In the genomic region with DNA sequence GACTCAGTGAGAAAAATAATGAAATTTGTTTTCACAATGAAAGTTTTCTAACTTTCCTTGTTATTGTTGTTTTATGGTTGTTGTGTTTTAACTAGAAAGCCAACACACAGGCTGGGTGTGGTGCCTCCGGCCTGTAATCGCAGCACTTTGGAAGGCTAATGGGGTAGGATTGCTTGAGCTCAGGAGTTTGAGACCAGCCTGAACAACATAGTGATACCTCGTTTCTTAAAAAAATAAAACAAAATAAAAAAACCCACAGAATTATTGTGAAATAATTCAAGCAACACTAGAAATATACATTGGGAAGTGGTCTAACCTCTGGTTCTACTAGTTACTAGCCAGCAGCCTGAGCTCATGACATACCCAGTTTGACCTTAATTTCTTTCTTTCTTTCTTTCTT, we compare ENCODE assay signal across 13 cellular contexts. TPM values are rescaled to one million over a fixed set of nuclear protein-coding genes. Genes with fewer than 3 reads are reported as not detected.
A peak's percentile ranks its signal among the peaks of the same experiment; 100 is the strongest.
DNase-seq lines count a peak whose midpoint lies in the region; ATAC-seq, FAIRE-seq and TF ChIP-seq lines count a peak whose summit lies in the region.
"Had no signal": no experiment of that assay in that cellular context is flagged by ENCODE, and none has a peak within 500 bp of the region (broad histone marks: within the 10 kb centered on the region; RNA-seq: fewer than 3 reads in every experiment).

No MANE protein-coding gene starts in this region.

- H3K4me3 Mint-ChIP-seq in activated CD8-positive, alpha-beta T cell treated with anti-CD3 and anti-CD28 coated beads, Interleukin-2, amount 10 ng/mL, durations not matched to agents 7 days and 5 days, result peak overlapping the region; percentile 40
- H3K4me3 Mint-ChIP-seq in activated CD8-positive, alpha-beta T cell treated with anti-CD3 and anti-CD28 coated beads for 36 hours, result no peak overlapping the region
- H3K4me3 Mint-ChIP-seq: brain had no signal

- H3K27me3 Mint-ChIP-seq in activated CD8-positive, alpha-beta T cell treated with anti-CD3 and anti-CD28 coated beads, Interleukin-2, amount 10 ng/mL, durations not matched to agents 7 days and 5 days (ENCODE audit: low read depth), result no peaks in the 10 kb centered on the region
- no peaks in the 10 kb centered on the region for H3K27me3 Mint-ChIP-seq in activated CD8-positive, alpha-beta T cell treated with anti-CD3 and anti-CD28 coated beads for 36 hours

- H3K4me1 ChIP-seq in GM12878 (ENCODE audit: control insufficient read depth, insufficient read depth, low read length), result peaks cover 4% of the 10 kb centered on the region
- H3K4me1 ChIP-seq in right lobe of liver, result no peaks in the 10 kb centered on the region
- H3K4me1 ChIP-seq in uterus, result no peaks in the 10 kb centered on the region
- H3K4me1 ChIP-seq: SJSA1 had no signal

- H3K27me3 ChIP-seq in GM12878 (replicated peaks in 1 of 2; ENCODE audit: control insufficient read depth in 2 of 2, insufficient read depth in 2 of 2, low read length in 1 of 2) (no peaks in the 10 kb centered on the region), right lobe of liver (no peaks in the 10 kb centered on the region), uterus (no peaks in the 10 kb centered on the region)
- H3K27me3 ChIP-seq: SJSA1 had no signal

- H3K79me2 ChIP-seq in GM12878 (ENCODE audit: control insufficient read depth, insufficient read depth, low read length), result no peaks in the 10 kb centered on the region

- H2AFZ ChIP-seq in GM12878 (ENCODE audit: control insufficient read depth, low read depth, low read length), result no peak overlapping the region; the same call in 1 of the 2 replicates

- no peak for TF ChIP-seq EP300 in GM12878 (IDR thresholded peaks at IDR 0.05; ENCODE audit: borderline replicate concordance in 1 of 2, control insufficient read depth in 1 of 2, low read depth in 2 of 2, low read length in 2 of 2)

- SMC1A ChIA-PET in GM12878 (lab: Charles Lee; ENCODE audit: uncharacterized antibody, unreplicated experiment), result interaction anchor here (0.8 to 1.2 kb wide), 6 partner anchors 22 to 171 kb away, joined by 3 to 7 read pairs (median 4); no protein-coding TSS in a partner anchor

- FAIRE-seq in GM12878 (lab: Jason Lieb, UNC), result no peak
- FAIRE-seq: A204.1, G401.6 had no signal

- TF ChIP-seq POLR2A in GM12878 (IDR thresholded peaks at IDR 0.05; ENCODE audit: low read depth, low read length), result no peak
- no peak for TF ChIP-seq POLR2A in right lobe of liver (IDR thresholded peaks at IDR 0.05)
- no peak for TF ChIP-seq POLR2A in uterus (IDR thresholded peaks at IDR 0.05)

- RAD21 ChIA-PET in GM12878 (lab: Charles Lee; ENCODE audit: unreplicated experiment), result interaction anchor here (1.2 to 1.8 kb wide), 3 partner anchors 30 to 47 kb away, joined by 3 to 4 read pairs (median 4); a partner anchor contains a TSS

- H3K9me3 ChIP-seq in GM12878 (replicated peaks; ENCODE audit: control insufficient read depth, insufficient read depth, low read length) (no peaks in the 10 kb centered on the region), right lobe of liver (no peaks in the 10 kb centered on the region), uterus (no peaks in the 10 kb centered on the region)
- H3K9me3 ChIP-seq: SJSA1 had no signal

- WGBS in GM12878 (ENCODE audit: insufficient coverage, insufficient replicate concordance, low lambda C conversion rate, missing lambda C conversion rate), result 71% methylated on average over 3 of the region's 3 CpGs
- WGBS in right lobe of liver (ENCODE audit: insufficient coverage, low coverage, low lambda C conversion rate, missing lambda C conversion rate), result 62% methylated on average over 3 of the region's 3 CpGs

- BruUV-seq in GM12878 (replicated peaks; lab: Mats Ljungman, UMichigan), result no TSS peak

- CTCF ChIA-PET in activated CD8-positive, alpha-beta T cell treated with anti-CD3 and anti-CD28 coated beads, Interleukin-2, amount 10 ng/mL, durations not matched to agents 7 days and 5 days (lab: Charles Lee), result interaction anchor here (1.0 to 6.0 kb wide), 7 partner anchors 28 to 316 kb away, joined by 3 to 27 read pairs (median 4); a partner anchor contains a TSS
- CTCF ChIA-PET in activated CD8-positive, alpha-beta T cell treated with anti-CD3 and anti-CD28 coated beads for 36 hours (lab: Charles Lee), result interaction anchor here (1.0 to 4.2 kb wide), 5 partner anchors 31 to 158 kb away, joined by 3 to 21 read pairs (median 5); no protein-coding TSS in a partner anchor
- CTCF ChIA-PET in GM12878 (lab: Yijun Ruan, JAX), result interaction anchor here (0.6 to 3.3 kb wide), 5 partner anchors 8 to 503 kb away, joined by 3 to 26 read pairs (median 4); no protein-coding TSS in a partner anchor

- POLR2A ChIA-PET in activated CD8-positive, alpha-beta T cell treated with anti-CD3 and anti-CD28 coated beads, Interleukin-2, amount 10 ng/mL, durations not matched to agents 7 days and 5 days (lab: Charles Lee), result interaction anchor here (0.6 kb wide), 1 partner anchor 24 kb away, joined by 3 read pairs; no protein-coding TSS in a partner anchor
- POLR2A ChIA-PET in activated CD8-positive, alpha-beta T cell treated with anti-CD3 and anti-CD28 coated beads for 36 hours (lab: Charles Lee), result no interaction called here
- POLR2A ChIA-PET in GM12878 (lab: Charles Lee), result interaction anchor here (0.5 to 1.5 kb wide), 6 partner anchors 15 to 278 kb away, joined by 3 to 5 read pairs (median 3); no protein-coding TSS in a partner anchor

- H3K36me3 ChIP-seq in GM12878 (ENCODE audit: control insufficient read depth in 2 of 2, insufficient read depth in 2 of 2, low read length in 1 of 2), result no peaks in the 10 kb centered on the region
- H3K36me3 ChIP-seq in right lobe of liver, result no peaks in the 10 kb centered on the region
- H3K36me3 ChIP-seq in uterus, result no peaks in the 10 kb centered on the region
- H3K36me3 ChIP-seq: SJSA1 had no signal

- H3K4me1 Mint-ChIP-seq in activated CD8-positive, alpha-beta T cell treated with anti-CD3 and anti-CD28 coated beads, Interleukin-2, amount 10 ng/mL, durations not matched to agents 7 days and 5 days (ENCODE audit: low read depth), result peaks cover 35% of the 10 kb centered on the region
- peaks cover 6% of the 10 kb centered on the region for H3K4me1 Mint-ChIP-seq in activated CD8-positive, alpha-beta T cell treated with anti-CD3 and anti-CD28 coated beads for 36 hours (ENCODE audit: low read depth)
- H3K4me1 Mint-ChIP-seq: brain had no signal

- in situ Hi-C loops in GM12878 (cut with MboI), result no loop called here

- H3K36me3 Mint-ChIP-seq in activated CD8-positive, alpha-beta T cell treated with anti-CD3 and anti-CD28 coated beads, Interleukin-2, amount 10 ng/mL, durations not matched to agents 7 days and 5 days (ENCODE audit: low read depth), result no peaks in the 10 kb centered on the region
- H3K36me3 Mint-ChIP-seq in activated CD8-positive, alpha-beta T cell treated with anti-CD3 and anti-CD28 coated beads for 36 hours (ENCODE audit: low read depth), result no peaks in the 10 kb centered on the region
- H3K36me3 Mint-ChIP-seq: brain had no signal

- intact Hi-C loops in activated CD8-positive, alpha-beta T cell treated with anti-CD3 and anti-CD28 coated beads for 36 hours (cut with micrococcal nuclease), result no loop called here
- intact Hi-C loops in GM12878 (cut with micrococcal nuclease; ENCODE audit: unreplicated experiment) (no loop called here), right lobe of liver (cut with DNase I) (no loop called here), uterus (cut with DNase I; ENCODE audit: low total_unique reads) (no loop called here)

- no peak for DNase-seq in activated CD8-positive, alpha-beta T cell treated with anti-CD3 and anti-CD28 coated beads, Interleukin-2, amount 10 ng/mL, durations not matched to agents 7 days and 5 days
- no peak for DNase-seq in activated CD8-positive, alpha-beta T cell treated with anti-CD3 and anti-CD28 coated beads for 36 hours
- no peak for DNase-seq in GM12878 (ENCODE audit: low read depth, low spot score)
- no peak for DNase-seq in right lobe of liver
- DNase-seq in uterus, result no peak
- no peak for DNase-seq in foreskin melanocyte
- no peak for DNase-seq in NCI-H2107 (lab: John Stamatoyannopoulos, UW)
- DNase-seq in NCI-H510A (lab: John Stamatoyannopoulos, UW), result no peak
- DNase-seq: stimulated activated CD4-positive, alpha-beta T cell treated with anti-CD3 and anti-CD28 coated beads, Interleukin-2, amount 100 ng/mL, for 24 hours had no signal

- H3K4me2 ChIP-seq in GM12878 (ENCODE audit: control insufficient read depth, insufficient read depth), result peak overlapping the region; percentile 68

- no peak for TF ChIP-seq CTCF in activated CD8-positive, alpha-beta T cell treated with anti-CD3 and anti-CD28 coated beads for 36 hours (IDR thresholded peaks at IDR 0.05)
- TF ChIP-seq CTCF in GM12878 (IDR thresholded peaks at IDR 0.05 in 2 of 3, conservative IDR thresholded peaks at IDR 0.05 in 1 of 3; ENCODE audit: control insufficient read depth in 2 of 3, extremely low read depth in 1 of 3, insufficient read depth in 1 of 3, low read depth in 3 of 3, low read length in 3 of 3), result no peak
- no peak for TF ChIP-seq CTCF in right lobe of liver (IDR thresholded peaks at IDR 0.05)
- TF ChIP-seq CTCF in uterus (IDR thresholded peaks at IDR 0.05), result no peak

- no peak overlapping the region for H3K27ac Mint-ChIP-seq in activated CD8-positive, alpha-beta T cell treated with anti-CD3 and anti-CD28 coated beads, Interleukin-2, amount 10 ng/mL, durations not matched to agents 7 days and 5 days
- no peak overlapping the region for H3K27ac Mint-ChIP-seq in activated CD8-positive, alpha-beta T cell treated with anti-CD3 and anti-CD28 coated beads for 36 hours
- H3K27ac Mint-ChIP-seq: brain had no signal

- H3K9me3 Mint-ChIP-seq in activated CD8-positive, alpha-beta T cell treated with anti-CD3 and anti-CD28 coated beads, Interleukin-2, amount 10 ng/mL, durations not matched to agents 7 days and 5 days (ENCODE audit: insufficient read depth), result no peaks in the 10 kb centered on the region
- no peaks in the 10 kb centered on the region for H3K9me3 Mint-ChIP-seq in activated CD8-positive, alpha-beta T cell treated with anti-CD3 and anti-CD28 coated beads for 36 hours
- H3K9me3 Mint-ChIP-seq: brain had no signal

- H4K20me1 ChIP-seq in GM12878 (ENCODE audit: control insufficient read depth, insufficient read depth), result no peaks in the 10 kb centered on the region

- peak overlapping the region; percentile 3; the same call in 1 of the 2 replicates for H3K9ac ChIP-seq in GM12878 (ENCODE audit: control insufficient read depth, insufficient read depth, low read length)

- H3K4me3 ChIP-seq in GM12878 (0 out of 2 replicates have a peak overlapping the region, but pooled peaks have one; percentile 60), right lobe of liver (peak overlapping the region in 1 of 3 donors; percentile 16), uterus (no peak overlapping the region)
- H3K4me3 ChIP-seq: SJSA1 had no signal

- H3K27ac ChIP-seq in GM12878 (ENCODE audit: control insufficient read depth, insufficient read depth) (no peak overlapping the region; the same call in 1 of the 2 replicates), right lobe of liver (peak overlapping the region in 2 of 3 donors; percentile 2 to 34), uterus (peak overlapping the region; percentile 54)
- H3K27ac ChIP-seq: SJSA1 had no signal

- TF ChIP-seq RAD21 in GM12878 (IDR thresholded peaks at IDR 0.05; ENCODE audit: insufficient read depth, low read depth, low read length), result no peak

- ATAC-seq in activated CD8-positive, alpha-beta T cell treated with anti-CD3 and anti-CD28 coated beads, Interleukin-2, amount 10 ng/mL, durations not matched to agents 7 days and 5 days, result no peak
- ATAC-seq in activated CD8-positive, alpha-beta T cell treated with anti-CD3 and anti-CD28 coated beads for 36 hours, result no peak
- ATAC-seq in GM12878 (no peak), right lobe of liver (peak in 1 of 4 donors; percentile 16)

RNA-seq across cellular contexts. Expression of a gene that starts 0.6 kb away (rescaled TPM):
- total RNA-seq in activated CD8-positive, alpha-beta T cell treated with anti-CD3 and anti-CD28 coated beads, Interleukin-2, amount 10 ng/mL, durations not matched to agents 7 days and 5 days, result 1 to 10 TPM; 1.7 to 2.3 TPM
- 1 to 10 TPM; 1.3 to 2.3 TPM for total RNA-seq in activated CD8-positive, alpha-beta T cell treated with anti-CD3 and anti-CD28 coated beads for 36 hours
- 8.4 and 8.8 TPM in 2 replicates for total RNA-seq in GM12878 (2013; cell fraction: nucleolus; rRNA removed)
- total RNA-seq in GM12878 (2014; rRNA removed) (15.4 and 17.8 TPM in 2 replicates), GM12878 (2014; rRNA removed; fragmentation: Illumina TruSeq; extraction: Trizol) (24.0 and 24.6 TPM in 2 replicates), GM12878 (2021) (13.2 and 16.7 TPM in 2 replicates), right lobe of liver (1 to 10 TPM in 4 of 6 experiments, under 1 TPM in 2; 0.57 to 3.0 (median 1.9) TPM), uterus (1 to 10 TPM in 3 of 4 donors, under 1 TPM in 1; 0.59 to 9.5 (median 3.8) TPM)
- polyA plus RNA-seq in GM12878 (2011; ENCODE audit: low read depth), result 3.6 TPM
- polyA plus RNA-seq in GM12878 (2011; rRNA removed) (2.0 and 2.4 TPM in 2 replicates), GM12878 (2014; fragmentation: Illumina TruSeq; extraction: Trizol) (47.2 and 54.1 TPM in 2 replicates), GM12878 (2014; fragmentation: Nextera tagmentation; extraction: Ambion mirVana) (10 to 100 TPM; 16.2 to 25.0 TPM), GM12878 (2014; rRNA removed) (16.4 and 19.2 TPM in 2 replicates), GM12878 (2016; fragmentation: Nextera tagmentation; extraction: Ambion mirVana) (1 to 10 TPM; 2.8 to 4.3 TPM)
- polyA plus RNA-seq in GM12878 (2011; cell fraction: cytosol; rRNA removed), result 2.1 and 3.8 TPM in 2 replicates
- polyA plus RNA-seq in GM12878 (2011; cell fraction: nucleus; rRNA removed), result 0.94 and 3.6 TPM in 2 replicates
- polyA plus RNA-seq in GM12878 (2012), result 3.4 and 5.0 TPM in 2 replicates
- 1.9 and 3.1 TPM in 2 replicates for polyA minus RNA-seq in GM12878 (2011; rRNA and poly(A)+ RNA removed)
- polyA minus RNA-seq in GM12878 (2011; cell fraction: cytosol; rRNA and poly(A)+ RNA removed), result not detected in 2 replicates
- 0.67 and 0.85 TPM in 2 replicates for polyA minus RNA-seq in GM12878 (2011; cell fraction: nucleus; rRNA and poly(A)+ RNA removed)
- total RNA-seq: SJSA1 had no signal

RNA-seq across cellular contexts. Expression of a gene that starts 47.3 kb away (rescaled TPM):
- total RNA-seq in activated CD8-positive, alpha-beta T cell treated with anti-CD3 and anti-CD28 coated beads, Interleukin-2, amount 10 ng/mL, durations not matched to agents 7 days and 5 days, result 10 to 100 TPM; 31.3 to 33.7 TPM
- total RNA-seq in activated CD8-positive, alpha-beta T cell treated with anti-CD3 and anti-CD28 coated beads for 36 hours, result 10 to 100 TPM; 37.3 to 41.1 TPM
- total RNA-seq in GM12878 (2013; cell fraction: nucleolus; rRNA removed), result 67.1 and 73.4 TPM in 2 replicates
- total RNA-seq in GM12878 (2014; rRNA removed) (17.1 and 18.0 TPM in 2 replicates), GM12878 (2014; rRNA removed; fragmentation: Illumina TruSeq; extraction: Trizol) (22.0 and 22.8 TPM in 2 replicates), GM12878 (2021) (20.6 and 27.3 TPM in 2 replicates), right lobe of liver (1 to 10 TPM; 2.9 to 9.2 (median 5.5) TPM), uterus (10 to 100 TPM in 3 of 4 donors, 1 to 10 TPM in 1; 2.4 to 41.8 (median 17.8) TPM)
- 11.2 TPM for polyA plus RNA-seq in GM12878 (2011; ENCODE audit: low read depth)
- polyA plus RNA-seq in GM12878 (2011; rRNA removed) (24.8 and 32.9 TPM in 2 replicates), GM12878 (2014; fragmentation: Illumina TruSeq; extraction: Trizol) (22.4 and 24.9 TPM in 2 replicates), GM12878 (2014; fragmentation: Nextera tagmentation; extraction: Ambion mirVana) (10 to 100 TPM; 10.2 to 13.5 TPM), GM12878 (2014; rRNA removed) (22.3 and 27.7 TPM in 2 replicates), GM12878 (2016; fragmentation: Nextera tagmentation; extraction: Ambion mirVana) (10 to 100 TPM; 22.1 to 26.7 TPM)
- 10.6 and 12.0 TPM in 2 replicates for polyA plus RNA-seq in GM12878 (2011; cell fraction: cytosol; rRNA removed)
- polyA plus RNA-seq in GM12878 (2011; cell fraction: nucleus; rRNA removed), result 28.2 and 31.3 TPM in 2 replicates
- polyA plus RNA-seq in GM12878 (2012), result 17.8 and 18.2 TPM in 2 replicates
- polyA minus RNA-seq in GM12878 (2011; rRNA and poly(A)+ RNA removed), result 10.4 and 12.3 TPM in 2 replicates
- polyA minus RNA-seq in GM12878 (2011; cell fraction: cytosol; rRNA and poly(A)+ RNA removed), result 4.7 and 9.5 TPM in 2 replicates
- polyA minus RNA-seq in GM12878 (2011; cell fraction: nucleus; rRNA and poly(A)+ RNA removed), result 19.0 and 23.3 TPM in 2 replicates

RNA-seq across cellular contexts. Expression of a gene that starts 56.5 kb away (rescaled TPM):
- total RNA-seq in activated CD8-positive, alpha-beta T cell treated with anti-CD3 and anti-CD28 coated beads, Interleukin-2, amount 10 ng/mL, durations not matched to agents 7 days and 5 days, result 100 to 1,000 TPM; 853 to 855 TPM
- total RNA-seq in activated CD8-positive, alpha-beta T cell treated with anti-CD3 and anti-CD28 coated beads for 36 hours, result 100 to 1,000 TPM; 632 to 668 TPM
- 814 and 838 TPM in 2 replicates for total RNA-seq in GM12878 (2013; cell fraction: nucleolus; rRNA removed)
- total RNA-seq in GM12878 (2014; rRNA removed) (257 and 299 TPM in 2 replicates), GM12878 (2014; rRNA removed; fragmentation: Illumina TruSeq; extraction: Trizol) (482 and 485 TPM in 2 replicates), GM12878 (2021) (713 and 715 TPM in 2 replicates), right lobe of liver (100 to 1,000 TPM; 218 to 431 (median 344) TPM), uterus (100 to 1,000 TPM; 576 to 943 (median 602) TPM)
- polyA plus RNA-seq in GM12878 (2011; ENCODE audit: low read depth), result 329 TPM
- polyA plus RNA-seq in GM12878 (2011; rRNA removed) (766 and 1,007 TPM in 2 replicates), GM12878 (2014; fragmentation: Illumina TruSeq; extraction: Trizol) (689 and 910 TPM in 2 replicates), GM12878 (2014; fragmentation: Nextera tagmentation; extraction: Ambion mirVana) (100 to 1,000 TPM; 530 to 888 TPM), GM12878 (2014; rRNA removed) (1,062 and 1,423 TPM in 2 replicates), GM12878 (2016; fragmentation: Nextera tagmentation; extraction: Ambion mirVana) (100 to 1,000 TPM; 723 to 740 TPM)
- 509 and 785 TPM in 2 replicates for polyA plus RNA-seq in GM12878 (2011; cell fraction: cytosol; rRNA removed)
- 2,281 and 3,127 TPM in 2 replicates for polyA plus RNA-seq in GM12878 (2011; cell fraction: nucleus; rRNA removed)
- 326 and 388 TPM in 2 replicates for polyA plus RNA-seq in GM12878 (2012)
- polyA minus RNA-seq in GM12878 (2011; rRNA and poly(A)+ RNA removed), result 294 and 317 TPM in 2 replicates
- 228 and 246 TPM in 2 replicates for polyA minus RNA-seq in GM12878 (2011; cell fraction: cytosol; rRNA and poly(A)+ RNA removed)
- 742 and 1,263 TPM in 2 replicates for polyA minus RNA-seq in GM12878 (2011; cell fraction: nucleus; rRNA and poly(A)+ RNA removed)

RNA-seq across cellular contexts. Expression of a gene that starts 57.2 kb away (rescaled TPM):
- total RNA-seq in activated CD8-positive, alpha-beta T cell treated with anti-CD3 and anti-CD28 coated beads, Interleukin-2, amount 10 ng/mL, durations not matched to agents 7 days and 5 days, result 10 to 100 TPM; 49.2 to 51.7 TPM
- 10 to 100 TPM; 45.2 to 45.7 TPM for total RNA-seq in activated CD8-positive, alpha-beta T cell treated with anti-CD3 and anti-CD28 coated beads for 36 hours
- total RNA-seq in GM12878 (2013; cell fraction: nucleolus; rRNA removed), result 185 and 189 TPM in 2 replicates
- total RNA-seq in GM12878 (2014; rRNA removed), result 28.4 and 31.3 TPM in 2 replicates
- total RNA-seq in GM12878 (2014; rRNA removed; fragmentation: Illumina TruSeq; extraction: Trizol), result 35.1 and 36.6 TPM in 2 replicates
- total RNA-seq in GM12878 (2021), result 25.0 and 27.8 TPM in 2 replicates
- polyA plus RNA-seq in GM12878 (2011; ENCODE audit: low read depth), result 30.9 TPM
- polyA plus RNA-seq in GM12878 (2011; rRNA removed), result 54.9 and 76.9 TPM in 2 replicates
- polyA plus RNA-seq in GM12878 (2011; cell fraction: cytosol; rRNA removed), result 14.0 and 14.4 TPM in 2 replicates
- polyA plus RNA-seq in GM12878 (2011; cell fraction: nucleus; rRNA removed), result 89.8 and 130 TPM in 2 replicates
- polyA plus RNA-seq in GM12878 (2012), result 37.3 and 43.4 TPM in 2 replicates
- polyA plus RNA-seq in GM12878 (2014; fragmentation: Illumina TruSeq; extraction: Trizol), result 37.2 and 41.8 TPM in 2 replicates
- polyA plus RNA-seq in GM12878 (2014; fragmentation: Nextera tagmentation; extraction: Ambion mirVana), result 10 to 100 TPM; 17.7 to 22.6 TPM
- 32.9 and 36.6 TPM in 2 replicates for polyA plus RNA-seq in GM12878 (2014; rRNA removed)
- polyA plus RNA-seq in GM12878 (2016; fragmentation: Nextera tagmentation; extraction: Ambion mirVana), result 10 to 100 TPM; 24.7 to 25.5 TPM
- 29.8 and 30.0 TPM in 2 replicates for polyA minus RNA-seq in GM12878 (2011; rRNA and poly(A)+ RNA removed)
- 10.2 and 22.7 TPM in 2 replicates for polyA minus RNA-seq in GM12878 (2011; cell fraction: cytosol; rRNA and poly(A)+ RNA removed)
- polyA minus RNA-seq in GM12878 (2011; cell fraction: nucleus; rRNA and poly(A)+ RNA removed), result 38.3 and 61.3 TPM in 2 replicates
- total RNA-seq in right lobe of liver, result 10 to 100 TPM; 11.0 to 27.6 (median 14.0) TPM
- 10 to 100 TPM; 34.8 to 100.0 (median 69.8) TPM for total RNA-seq in uterus

RNA-seq across cellular contexts. Expression of a gene that starts 58.9 kb away (rescaled TPM):
- 100 to 1,000 TPM; 188 to 197 TPM for total RNA-seq in activated CD8-positive, alpha-beta T cell treated with anti-CD3 and anti-CD28 coated beads, Interleukin-2, amount 10 ng/mL, durations not matched to agents 7 days and 5 days
- total RNA-seq in activated CD8-positive, alpha-beta T cell treated with anti-CD3 and anti-CD28 coated beads for 36 hours, result 10 to 100 TPM; 58.2 to 64.4 TPM
- 32.2 and 34.1 TPM in 2 replicates for total RNA-seq in GM12878 (2013; cell fraction: nucleolus; rRNA removed)
- total RNA-seq in GM12878 (2014; rRNA removed) (11.1 and 13.2 TPM in 2 replicates), GM12878 (2014; rRNA removed; fragmentation: Illumina TruSeq; extraction: Trizol) (9.5 and 9.7 TPM in 2 replicates), GM12878 (2021) (26.1 and 35.2 TPM in 2 replicates), right lobe of liver (10 to 100 TPM; 15.9 to 32.9 (median 19.1) TPM), uterus (100 to 1,000 TPM in 3 of 4 donors, 10 to 100 TPM in 1; 77.6 to 551 (median 190) TPM)
- 1.1 TPM for polyA plus RNA-seq in GM12878 (2011; ENCODE audit: low read depth)
- polyA plus RNA-seq in GM12878 (2011; rRNA removed) (32.7 and 34.7 TPM in 2 replicates), GM12878 (2014; fragmentation: Illumina TruSeq; extraction: Trizol) (13.9 and 17.4 TPM in 2 replicates), GM12878 (2014; fragmentation: Nextera tagmentation; extraction: Ambion mirVana) (1 to 10 TPM; 6.9 to 7.5 TPM), GM12878 (2014; rRNA removed) (16.7 and 20.6 TPM in 2 replicates), GM12878 (2016; fragmentation: Nextera tagmentation; extraction: Ambion mirVana) (10 to 100 TPM; 12.5 to 14.1 TPM)
- polyA plus RNA-seq in GM12878 (2011; cell fraction: cytosol; rRNA removed), result 21.0 and 34.5 TPM in 2 replicates
- 10.6 and 20.6 TPM in 2 replicates for polyA plus RNA-seq in GM12878 (2011; cell fraction: nucleus; rRNA removed)
- 1.4 and 3.6 TPM in 2 replicates for polyA plus RNA-seq in GM12878 (2012)
- polyA minus RNA-seq in GM12878 (2011; rRNA and poly(A)+ RNA removed), result 101 and 135 TPM in 2 replicates
- polyA minus RNA-seq in GM12878 (2011; cell fraction: cytosol; rRNA and poly(A)+ RNA removed), result 10.6 and 22.3 TPM in 2 replicates
- polyA minus RNA-seq in GM12878 (2011; cell fraction: nucleus; rRNA and poly(A)+ RNA removed), result 14.3 and 19.1 TPM in 2 replicates
- total RNA-seq: SJSA1 had no signal
